ENCODE assay signal across 1 cellular context in genomic region chr3:111485086-111485485, GRCh38.
TF ChIP-seq lines count a peak whose summit lies in the region.

No MANE protein-coding gene starts in this region.

TF ChIP-seq in K562, 482 proteins besides CTCF, POLR2A, EP300 and RAD21 (continued from another document):
- TF ChIP-seq TCFL5 (CRISPR knock-in tag; conservative IDR thresholded peaks at IDR 0.05) (no peak), ZNF347 (CRISPR knock-in tag; IDR thresholded peaks at IDR 0.05; ENCODE audit: low read depth) (no peak), HDAC6 (IDR thresholded peaks at IDR 0.05; ENCODE audit: low read depth, low read length) (no peak), TAF1 (IDR thresholded peaks at IDR 0.05; ENCODE audit: control insufficient read depth, extremely low read depth, insufficient read depth, low read length, severe bottlenecking) (no peak), RBM14 (IDR thresholded peaks at IDR 0.05; ENCODE audit: borderline replicate concordance, insufficient read depth, low read depth, low read length) (no peak), GABPA (tag; conservative IDR thresholded peaks at IDR 0.05; ENCODE audit: low read depth) (peak; percentile 33), ZNF766 (CRISPR knock-in tag; conservative IDR thresholded peaks at IDR 0.05) (no peak)
- TF ChIP-seq, protein P1, sequence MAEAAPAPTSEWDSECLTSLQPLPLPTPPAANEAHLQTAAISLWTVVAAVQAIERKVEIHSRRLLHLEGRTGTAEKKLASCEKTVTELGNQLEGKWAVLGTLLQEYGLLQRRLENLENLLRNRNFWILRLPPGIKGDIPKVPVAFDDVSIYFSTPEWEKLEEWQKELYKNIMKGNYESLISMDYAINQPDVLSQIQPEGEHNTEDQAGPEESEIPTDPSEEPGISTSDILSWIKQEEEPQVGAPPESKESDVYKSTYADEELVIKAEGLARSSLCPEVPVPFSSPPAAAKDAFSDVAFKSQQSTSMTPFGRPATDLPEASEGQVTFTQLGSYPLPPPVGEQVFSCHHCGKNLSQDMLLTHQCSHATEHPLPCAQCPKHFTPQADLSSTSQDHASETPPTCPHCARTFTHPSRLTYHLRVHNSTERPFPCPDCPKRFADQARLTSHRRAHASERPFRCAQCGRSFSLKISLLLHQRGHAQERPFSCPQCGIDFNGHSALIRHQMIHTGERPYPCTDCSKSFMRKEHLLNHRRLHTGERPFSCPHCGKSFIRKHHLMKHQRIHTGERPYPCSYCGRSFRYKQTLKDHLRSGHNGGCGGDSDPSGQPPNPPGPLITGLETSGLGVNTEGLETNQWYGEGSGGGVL (CRISPR knock-in tag; IDR thresholded peaks at IDR 0.05): no peak
